Comparison of ENCODE assay signal across 34 cellular contexts in genomic region chr17:20111538-20111937, GRCh38.
"Had no signal": no experiment of that assay in that cellular context is flagged by ENCODE, and none has a peak within 500 bp of the region (broad histone marks: within the 10 kb centered on the region; RNA-seq: fewer than 3 reads in every experiment).

No MANE protein-coding gene starts in this region.

- H3K27me3 ChIP-seq: MG63 had no signal

- DNase-seq: Karpas-422, Kasumi-1, KG1, MG63, MM.1S, MV-4-11, NCI-H1048, NCI-H1092, NCI-H1092 treated with DMSO at 0.1 percent for 48 hours, NCI-H1105, NCI-H1105 treated with DMSO at 0.1 percent for 48 hours, NCI-H1417, NCI-H1417 treated with DMSO at 0.1 percent for 48 hours, NCI-H1436, NCI-H1436 treated with DMSO at 0.1 percent for 48 hours, NCI-H146, NCI-H1694, NCI-H1694 treated with DMSO at 0.1 percent for 48 hours, NCI-H187, NCI-H187 treated with DMSO at 0.1 percent for 48 hours, NCI-H1930, NCI-H2029, NCI-H2029 treated with DMSO at 0.1 percent for 48 hours, NCI-H2081, NCI-H2081 treated with DMSO at 0.1 percent for 48 hours, NCI-H2107, NCI-H2171, NCI-H2171 treated with DMSO at 0.1 percent for 48 hours, NCI-H2227 treated with DMSO at 0.1 percent for 48 hours, NCI-H226, NCI-H345, NCI-H446, NCI-H446 treated with DMSO at 0.1 percent for 48 hours had no signal

- H3K4me3 ChIP-seq: MG63 had no signal

- H3K4me2 ChIP-seq: KMS-11 had no signal

- H3K27ac ChIP-seq: KMS-11 had no signal

- H3K9me3 ChIP-seq: MG63 had no signal

- H3K9ac ChIP-seq: KMS-11 had no signal

- H3K36me3 ChIP-seq: MG63 had no signal
